ENCODE assay signal across 26 cellular contexts in genomic region chr4:8788174-8788573, GRCh38.
A peak's percentile ranks its signal among the peaks of the same experiment; 100 is the strongest.
DNase-seq lines count a peak whose midpoint lies in the region; TF ChIP-seq lines count a peak whose summit lies in the region.
"Had no signal": no experiment of that assay in that cellular context is flagged by ENCODE, and none has a peak within 500 bp of the region (broad histone marks: within the 10 kb centered on the region; RNA-seq: fewer than 3 reads in every experiment).

No MANE protein-coding gene starts in this region.

- H3K4me2 ChIP-seq in neuronal stem cell (ENCODE audit: insufficient read depth, low read length, poor library complexity, severe bottlenecking) = no peak overlapping the region
- H3K4me2 ChIP-seq: A549; BLaER1; BLaER1 treated with 17β-estradiol and CSF1 and Interleukin-3, amounts not matched to agents 10 nM and 100 nM had no signal

- H4K91ac ChIP-seq in neuronal stem cell (ENCODE audit: low read depth, low read length, poor library complexity) = no peak overlapping the region

- H3K27me3 ChIP-seq in neuronal stem cell (ENCODE audit: control insufficient read depth in 3 of 3, insufficient read depth in 3 of 3, low read depth in 1 of 3, low read length in 3 of 3) = peaks cover 0 to 22% (median 3%) of the 10 kb centered on the region in 3 experiments
- H3K27me3 ChIP-seq: BE2C; BLaER1; BLaER1 treated with 17β-estradiol and CSF1 and Interleukin-3, amounts not matched to agents 10 nM and 100 nM had no signal

- H3K4ac ChIP-seq in neuronal stem cell (ENCODE audit: low read length) = no peak overlapping the region

- WGBS in neuronal stem cell (ENCODE audit: extremely low coverage in 2 of 2, insufficient read length in 2 of 2, insufficient replicate concordance in 1 of 2), 2 donors = no CpG with 5 or more reads among the region's 9 CpGs

- peaks cover 5% of the 10 kb centered on the region for H3K79me1 ChIP-seq in neuronal stem cell (ENCODE audit: low read depth, low read length)

- H3K18ac ChIP-seq in neuronal stem cell (ENCODE audit: low read length) = peak overlapping the region; percentile 53

- H2BK5ac ChIP-seq in neuronal stem cell (ENCODE audit: low read length) = no peak overlapping the region

- H3K14ac ChIP-seq in neuronal stem cell (ENCODE audit: low read length) = no peak overlapping the region

- H4K8ac ChIP-seq in neuronal stem cell (ENCODE audit: low read depth, low read length) = no peak overlapping the region

- no peak overlapping the region for H3K23ac ChIP-seq in neuronal stem cell (ENCODE audit: low read depth, low read length, poor library complexity)

- H2BK12ac ChIP-seq in neuronal stem cell (ENCODE audit: low read length) = no peak overlapping the region

- CTCF ChIA-PET in GM10248 (lab: Yijun Ruan, JAX) = interaction anchor here (1.5 kb wide), 1 partner anchor 9 kb away, joined by 3 read pairs; no protein-coding TSS in a partner anchor

- H2BK15ac ChIP-seq in neuronal stem cell (ENCODE audit: low read length) = no peak overlapping the region

- POLR2A ChIA-PET in GM10248 (lab: Yijun Ruan, JAX) = no interaction called here

- no peaks in the 10 kb centered on the region for H3K36me3 ChIP-seq in neuronal stem cell (replicated peaks in 1 of 2; ENCODE audit: control insufficient read depth in 2 of 2, insufficient read depth in 2 of 2, low read length in 2 of 2)
- H3K36me3 ChIP-seq: BE2C; BLaER1; BLaER1 treated with 17β-estradiol and CSF1 and Interleukin-3, amounts not matched to agents 10 nM and 100 nM had no signal

- no peak for TF ChIP-seq CTCF in GM10248 (IDR thresholded peaks at IDR 0.05; ENCODE audit: control extremely low read depth, extremely low read depth, low read depth, missing control alignments)

- DNase-seq in neuronal stem cell (ENCODE audit: low spot score) = no peak
- no peak for DNase-seq in GM10248 (ENCODE audit: extremely low spot score)
- DNase-seq: 8988T; ACHN; AML-193; BE2C; C1 segment of cervical spinal cord; Caco-2; Calu3; CD4-positive, alpha-beta T cell; CD4-positive, CD25-positive, alpha-beta regulatory T cell; CD8-positive, alpha-beta memory T cell; CD8-positive, alpha-beta T cell; COR-L47; DMS 273 treated with DMSO at 0.1 percent for 48 hours; DMS153; DMS53; DMS79; DMS79 treated with DMSO at 0.1 percent for 48 hours; DND-41; EL had no signal

- peaks cover 0 to 3% of the 10 kb centered on the region in 2 donors for H3K4me1 ChIP-seq in neuronal stem cell (ENCODE audit: control insufficient read depth in 2 of 2, insufficient read depth in 1 of 2, low read depth in 1 of 2, low read length in 2 of 2)
- H3K4me1 ChIP-seq: A549, BE2C, Caco-2 had no signal

- H2AFZ ChIP-seq in neuronal stem cell (ENCODE audit: low read length) = no peak overlapping the region

- H2BK120ac ChIP-seq in neuronal stem cell (ENCODE audit: low read depth, low read length) = no peak overlapping the region

- no peak overlapping the region for H3K4me3 ChIP-seq in neuronal stem cell (ENCODE audit: low read length in 2 of 2)
- H3K4me3 ChIP-seq: A549; BLaER1; BLaER1 treated with 17β-estradiol and CSF1 and Interleukin-3, amounts not matched to agents 10 nM and 100 nM had no signal

- H3K27ac ChIP-seq in neuronal stem cell (replicated peaks; ENCODE audit: low read length) = no peak overlapping the region
- H3K27ac ChIP-seq: 22Rv1; A549; BLaER1; BLaER1 treated with 17β-estradiol and CSF1 and Interleukin-3, amounts not matched to agents 10 nM and 100 nM; C4-2B had no signal

- no peak overlapping the region for H3K9ac ChIP-seq in neuronal stem cell (ENCODE audit: low read depth, low read length, poor library complexity)
- H3K9ac ChIP-seq: BLaER1; BLaER1 treated with 17β-estradiol and CSF1 and Interleukin-3, amounts not matched to agents 10 nM and 100 nM had no signal

- H2AK5ac ChIP-seq in neuronal stem cell (ENCODE audit: low read depth, low read length) = no peak overlapping the region

- peaks cover 0 to 9% of the 10 kb centered on the region in 2 donors for H3K9me3 ChIP-seq in neuronal stem cell (replicated peaks in 1 of 2; ENCODE audit: control insufficient read depth in 2 of 2, insufficient read depth in 1 of 2, low read depth in 1 of 2, low read length in 2 of 2)
- H3K9me3 ChIP-seq: A549; BE2C; BLaER1; BLaER1 treated with 17β-estradiol and CSF1 and Interleukin-3, amounts not matched to agents 10 nM and 100 nM; Caco-2 had no signal
